Comparison of ENCODE assay signal across 9 cellular contexts in genomic region chr18:44733069-44733753, GRCh38. TPM values are rescaled to one million over a fixed set of nuclear protein-coding genes. Genes with fewer than 3 reads are reported as not detected.
A peak's percentile ranks its signal among the peaks of the same experiment; 100 is the strongest.
DNase-seq lines count a peak whose midpoint lies in the region; ATAC-seq and TF ChIP-seq lines count a peak whose summit lies in the region.
"Had no signal": no experiment of that assay in that cellular context is flagged by ENCODE, and none has a peak within 500 bp of the region (broad histone marks: within the 10 kb centered on the region; RNA-seq: fewer than 3 reads in every experiment).

No MANE protein-coding gene starts in this region.

- H3K4me3 Mint-ChIP-seq in activated T-helper 17 cell treated with anti-CD3 and anti-CD28 coated beads, Interleukin-2, amount 50 U/mL, for 72 hours: peak overlapping the region; percentile 17
- no peak overlapping the region for H3K4me3 Mint-ChIP-seq in memory B cell

- ATAC-seq in activated T-helper 17 cell treated with anti-CD3 and anti-CD28 coated beads, Interleukin-2, amount 50 U/mL, for 72 hours (replicated peaks): peak; percentile 93
- no peak for ATAC-seq in memory B cell (ENCODE audit: low read depth)
- ATAC-seq in GM18873 (IDR thresholded peaks at IDR 0.05; ENCODE audit: low FRiP score, unreplicated experiment): no peak

- in situ Hi-C loops in GM13976 (cut with MboI; ENCODE audit: low sequenced_read_pairs, unreplicated experiment): no loop called here

- no peaks in the 10 kb centered on the region for H3K36me3 Mint-ChIP-seq in activated T-helper 17 cell treated with anti-CD3 and anti-CD28 coated beads, Interleukin-2, amount 50 U/mL, for 72 hours (ENCODE audit: low read depth)
- peaks cover 23% of the 10 kb centered on the region for H3K36me3 Mint-ChIP-seq in memory B cell

- CTCF ChIA-PET in AG04449 (lab: Yijun Ruan, JAX): interaction anchor here (1.3 kb wide), 1 partner anchor 1113 kb away, joined by 3 read pairs; no protein-coding TSS in a partner anchor

- no peak for TF ChIP-seq CTCF in AG04449 (IDR thresholded peaks at IDR 0.05; ENCODE audit: insufficient read depth, low read length, missing control alignments)
- no peak for TF ChIP-seq CTCF in GM13976 (IDR thresholded peaks at IDR 0.05; ENCODE audit: borderline replicate concordance, control extremely low read depth, extremely low read depth, insufficient read depth, missing control alignments)

- peaks cover 12% of the 10 kb centered on the region for H3K27me3 Mint-ChIP-seq in activated T-helper 17 cell treated with anti-CD3 and anti-CD28 coated beads, Interleukin-2, amount 50 U/mL, for 72 hours
- no peaks in the 10 kb centered on the region for H3K27me3 Mint-ChIP-seq in memory B cell

- POLR2A ChIA-PET in AG04449 (lab: Yijun Ruan, JAX): no interaction called here

- H3K4me3 ChIP-seq in AG04449 (ENCODE audit: low read depth, low read length): no peak overlapping the region
- no peak overlapping the region for H3K4me3 ChIP-seq in Jurkat, Clone E6-1 (ENCODE audit: low read length)
- H3K4me3 ChIP-seq: adrenal gland had no signal

- DNase-seq in AG04449 (ENCODE audit: low read depth, low spot score) (peak; percentile 62), memory B cell (ENCODE audit: low spot score in 2 of 2) (no peak), GM13976 (ENCODE audit: low spot score) (no peak), NCI-H128 (lab: John Stamatoyannopoulos, UW; ENCODE audit: unreplicated experiment) (no peak)
- peak; percentile 9 for DNase-seq in Jurkat, Clone E6-1 (ENCODE audit: low read depth, low spot score)
- no peak for DNase-seq in stimulated activated naive CD4-positive, alpha-beta T cell (lab: John Stamatoyannopoulos, UW)

- peak overlapping the region; percentile 60 for H3K27ac Mint-ChIP-seq in activated T-helper 17 cell treated with anti-CD3 and anti-CD28 coated beads, Interleukin-2, amount 50 U/mL, for 72 hours
- H3K27ac Mint-ChIP-seq in memory B cell: peak overlapping the region; percentile 56

- peaks cover 3% of the 10 kb centered on the region for H3K9me3 Mint-ChIP-seq in activated T-helper 17 cell treated with anti-CD3 and anti-CD28 coated beads, Interleukin-2, amount 50 U/mL, for 72 hours
- H3K9me3 Mint-ChIP-seq in memory B cell: no peaks in the 10 kb centered on the region

- H3K4me1 Mint-ChIP-seq in activated T-helper 17 cell treated with anti-CD3 and anti-CD28 coated beads, Interleukin-2, amount 50 U/mL, for 72 hours: peaks cover 22% of the 10 kb centered on the region
- peaks cover 72% of the 10 kb centered on the region for H3K4me1 Mint-ChIP-seq in memory B cell

RNA-seq across cellular contexts. Expression of gene SETBP1, which starts 52.5 kb away (rescaled TPM):
- 0.11 TPM for polyA plus RNA-seq in Jurkat, Clone E6-1 (2012; ENCODE audit: insufficient read depth, insufficient read length)
- 1 to 10 TPM; 2.2 to 7.6 TPM for total RNA-seq in activated T-helper 17 cell treated with anti-CD3 and anti-CD28 coated beads, Interleukin-2, amount 50 U/mL, for 72 hours

Comparison
In these comparisons a context has a peak if more than half of its experiments do, and no peak if none do; other contexts are left out.
1. DNase-seq: peak in AG04449 (single experiment) and Jurkat, Clone E6-1 (single experiment); none in memory B cell (0 of 2), GM13976 (single experiment), stimulated activated naive CD4-positive, alpha-beta T cell (0 of 6) and NCI-H128 (single experiment).